1 cellular context compared by ENCODE assay signal in the genomic region with DNA sequence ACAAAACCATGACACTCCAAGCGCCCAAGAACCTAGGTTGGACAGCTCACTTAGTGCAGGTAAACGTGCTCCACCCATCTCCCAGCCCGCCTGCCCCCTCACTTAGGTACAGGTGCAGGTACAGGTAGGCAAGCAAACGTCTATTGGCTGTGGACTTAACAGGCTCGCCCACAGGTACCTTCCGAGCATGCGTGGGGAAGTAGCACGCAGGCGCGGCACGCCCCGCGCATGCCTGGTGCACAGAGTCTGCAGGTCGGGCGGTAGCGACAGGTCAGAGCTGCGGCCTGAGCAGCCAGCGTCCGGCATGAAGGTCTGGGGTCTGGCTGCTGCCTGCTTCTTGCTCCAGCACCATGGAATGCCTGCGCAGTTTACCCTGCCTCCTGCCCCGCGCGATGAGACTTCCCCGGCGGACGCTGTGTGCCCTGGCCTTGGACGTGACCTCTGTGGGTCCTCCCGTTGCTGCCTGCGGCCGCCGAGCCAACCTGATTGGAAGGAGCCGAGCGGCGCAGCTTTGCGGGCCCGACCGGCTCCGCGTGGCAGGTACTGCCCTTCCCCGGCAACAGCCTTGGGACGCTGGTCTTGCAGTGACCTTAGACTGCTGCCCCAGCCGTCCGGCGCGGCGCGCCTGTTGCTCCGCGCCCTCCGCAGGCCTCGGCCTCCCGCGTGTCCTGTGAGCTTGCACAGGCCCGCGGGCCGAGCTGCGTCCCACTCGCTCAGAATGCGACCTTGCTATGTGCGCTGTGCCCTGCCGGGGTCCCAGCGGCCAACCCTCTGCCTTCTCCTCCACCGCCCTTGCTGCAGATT.
TF ChIP-seq lines count a peak whose summit lies in the region.

A gene with protein sequence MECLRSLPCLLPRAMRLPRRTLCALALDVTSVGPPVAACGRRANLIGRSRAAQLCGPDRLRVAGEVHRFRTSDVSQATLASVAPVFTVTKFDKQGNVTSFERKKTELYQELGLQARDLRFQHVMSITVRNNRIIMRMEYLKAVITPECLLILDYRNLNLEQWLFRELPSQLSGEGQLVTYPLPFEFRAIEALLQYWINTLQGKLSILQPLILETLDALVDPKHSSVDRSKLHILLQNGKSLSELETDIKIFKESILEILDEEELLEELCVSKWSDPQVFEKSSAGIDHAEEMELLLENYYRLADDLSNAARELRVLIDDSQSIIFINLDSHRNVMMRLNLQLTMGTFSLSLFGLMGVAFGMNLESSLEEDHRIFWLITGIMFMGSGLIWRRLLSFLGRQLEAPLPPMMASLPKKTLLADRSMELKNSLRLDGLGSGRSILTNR (plus strand): TSS at position 240 of the 804 bp plus-strand sequence. CDS start 111 bp downstream, at position 351.

TF ChIP-seq in K562, 482 proteins besides CTCF, POLR2A, EP300 and RAD21 (continued from another document):
- TF ChIP-seq, protein P1, sequence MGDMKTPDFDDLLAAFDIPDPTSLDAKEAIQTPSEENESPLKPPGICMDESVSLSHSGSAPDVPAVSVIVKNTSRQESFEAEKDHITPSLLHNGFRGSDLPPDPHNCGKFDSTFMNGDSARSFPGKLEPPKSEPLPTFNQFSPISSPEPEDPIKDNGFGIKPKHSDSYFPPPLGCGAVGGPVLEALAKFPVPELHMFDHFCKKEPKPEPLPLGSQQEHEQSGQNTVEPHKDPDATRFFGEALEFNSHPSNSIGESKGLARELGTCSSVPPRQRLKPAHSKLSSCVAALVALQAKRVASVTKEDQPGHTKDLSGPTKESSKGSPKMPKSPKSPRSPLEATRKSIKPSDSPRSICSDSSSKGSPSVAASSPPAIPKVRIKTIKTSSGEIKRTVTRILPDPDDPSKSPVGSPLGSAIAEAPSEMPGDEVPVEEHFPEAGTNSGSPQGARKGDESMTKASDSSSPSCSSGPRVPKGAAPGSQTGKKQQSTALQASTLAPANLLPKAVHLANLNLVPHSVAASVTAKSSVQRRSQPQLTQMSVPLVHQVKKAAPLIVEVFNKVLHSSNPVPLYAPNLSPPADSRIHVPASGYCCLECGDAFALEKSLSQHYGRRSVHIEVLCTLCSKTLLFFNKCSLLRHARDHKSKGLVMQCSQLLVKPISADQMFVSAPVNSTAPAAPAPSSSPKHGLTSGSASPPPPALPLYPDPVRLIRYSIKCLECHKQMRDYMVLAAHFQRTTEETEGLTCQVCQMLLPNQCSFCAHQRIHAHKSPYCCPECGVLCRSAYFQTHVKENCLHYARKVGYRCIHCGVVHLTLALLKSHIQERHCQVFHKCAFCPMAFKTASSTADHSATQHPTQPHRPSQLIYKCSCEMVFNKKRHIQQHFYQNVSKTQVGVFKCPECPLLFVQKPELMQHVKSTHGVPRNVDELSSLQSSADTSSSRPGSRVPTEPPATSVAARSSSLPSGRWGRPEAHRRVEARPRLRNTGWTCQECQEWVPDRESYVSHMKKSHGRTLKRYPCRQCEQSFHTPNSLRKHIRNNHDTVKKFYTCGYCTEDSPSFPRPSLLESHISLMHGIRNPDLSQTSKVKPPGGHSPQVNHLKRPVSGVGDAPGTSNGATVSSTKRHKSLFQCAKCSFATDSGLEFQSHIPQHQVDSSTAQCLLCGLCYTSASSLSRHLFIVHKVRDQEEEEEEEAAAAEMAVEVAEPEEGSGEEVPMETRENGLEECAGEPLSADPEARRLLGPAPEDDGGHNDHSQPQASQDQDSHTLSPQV (IDR thresholded peaks at IDR 0.05) = no peak
- TF ChIP-seq CBFB (CRISPR knock-in tag; IDR thresholded peaks at IDR 0.05) (no peak), C11orf30 (IDR thresholded peaks at IDR 0.05; ENCODE audit: low read depth) (peak; percentile 34; the same call in 1 of the 2 replicates), IRF2 (CRISPR knock-in tag; IDR thresholded peaks at IDR 0.05) (no peak), MAFG (tag; conservative IDR thresholded peaks at IDR 0.05) (no peak), NONO (IDR thresholded peaks at IDR 0.05; ENCODE audit: low read depth in 2 of 2, low read length in 1 of 2) (no peak), MTA2 (IDR thresholded peaks at IDR 0.05; ENCODE audit: low read depth) (no peak), YY1 (IDR thresholded peaks at IDR 0.05; ENCODE audit: borderline replicate concordance in 1 of 3, control insufficient read depth in 1 of 3, extremely low read depth in 1 of 3, insufficient read depth in 3 of 3, insufficient read length in 1 of 3, insufficient replicate concordance in 2 of 3, low read depth in 1 of 3, low read length in 2 of 3) (peak in 2 of 3 experiments; percentile 14 to 57), SREBF2 (CRISPR knock-in tag; IDR thresholded peaks at IDR 0.05) (no peak), STAT5A (IDR thresholded peaks at IDR 0.05; ENCODE audit: borderline replicate concordance, low read length) (no peak), SRSF7 (optimal IDR thresholded peaks at IDR 0.05; ENCODE audit: low read depth, low read length) (no peak), BMI1 (IDR thresholded peaks at IDR 0.05; ENCODE audit: low read length) (no peak), LEF1 (IDR thresholded peaks at IDR 0.05) (no peak), ZNF589 (CRISPR knock-in tag; IDR thresholded peaks at IDR 0.05; ENCODE audit: low read depth) (no peak), SETDB1 (IDR thresholded peaks at IDR 0.05; ENCODE audit: low read length) (no peak), HIVEP1 (CRISPR knock-in tag; IDR thresholded peaks at IDR 0.05) (no peak), HDAC1 (IDR thresholded peaks at IDR 0.05) (peak in 1 of 2 experiments; percentile 82; a peak in 2 of 4 replicates), ZEB2 (IDR thresholded peaks at IDR 0.05) (peak; percentile 87), NFIX (CRISPR knock-in tag; IDR thresholded peaks at IDR 0.05; ENCODE audit: low read depth) (no peak), MTF1 (CRISPR knock-in tag; IDR thresholded peaks at IDR 0.05; ENCODE audit: borderline replicate concordance) (no peak), ZNF79 (CRISPR knock-in tag; IDR thresholded peaks at IDR 0.05; ENCODE audit: low read depth) (no peak), TAF7 (tag; IDR thresholded peaks at IDR 0.05) (peak; percentile 33; the same call in 1 of the 2 replicates), OTX1 (CRISPR knock-in tag; IDR thresholded peaks at IDR 0.05) (no peak), DMBX1 (CRISPR knock-in tag; IDR thresholded peaks at IDR 0.05; ENCODE audit: borderline replicate concordance) (no peak), FOXK2 (conservative IDR thresholded peaks at IDR 0.05 in 1 of 2, IDR thresholded peaks at IDR 0.05 in 1 of 2; ENCODE audit: low read depth in 2 of 2) (0 out of 4 replicates have a peak, but pooled peaks of 1 of the 2 experiments have one; percentile 24), SRSF1 (IDR thresholded peaks at IDR 0.05; ENCODE audit: low read depth, low read length) (no peak), RHOXF2B (CRISPR knock-in tag; conservative IDR thresholded peaks at IDR 0.05) (no peak), BACH1 (tag; IDR thresholded peaks at IDR 0.05) (no peak), ZBTB1 (CRISPR knock-in tag; IDR thresholded peaks at IDR 0.05; ENCODE audit: borderline replicate concordance, low read depth) (0 out of 2 replicates have a peak, but pooled peaks have one; percentile 67), ILF3 (IDR thresholded peaks at IDR 0.05; ENCODE audit: borderline replicate concordance) (no peak), MXI1 (IDR thresholded peaks at IDR 0.05; ENCODE audit: low read depth, low read length) (no peak), FOXJ3 (CRISPR knock-in tag; IDR thresholded peaks at IDR 0.05) (no peak), POLR3G (IDR thresholded peaks at IDR 0.05; ENCODE audit: extremely low read depth, insufficient read length, insufficient replicate concordance) (no peak), BRF1 (IDR thresholded peaks at IDR 0.05; ENCODE audit: borderline replicate concordance, extremely low read depth, insufficient read length) (no peak), SUPT5H (IDR thresholded peaks at IDR 0.05) (peak; percentile 94), RBM15 (IDR thresholded peaks at IDR 0.05; ENCODE audit: insufficient read depth, low read length) (no peak)
- TF ChIP-seq, protein P2, sequence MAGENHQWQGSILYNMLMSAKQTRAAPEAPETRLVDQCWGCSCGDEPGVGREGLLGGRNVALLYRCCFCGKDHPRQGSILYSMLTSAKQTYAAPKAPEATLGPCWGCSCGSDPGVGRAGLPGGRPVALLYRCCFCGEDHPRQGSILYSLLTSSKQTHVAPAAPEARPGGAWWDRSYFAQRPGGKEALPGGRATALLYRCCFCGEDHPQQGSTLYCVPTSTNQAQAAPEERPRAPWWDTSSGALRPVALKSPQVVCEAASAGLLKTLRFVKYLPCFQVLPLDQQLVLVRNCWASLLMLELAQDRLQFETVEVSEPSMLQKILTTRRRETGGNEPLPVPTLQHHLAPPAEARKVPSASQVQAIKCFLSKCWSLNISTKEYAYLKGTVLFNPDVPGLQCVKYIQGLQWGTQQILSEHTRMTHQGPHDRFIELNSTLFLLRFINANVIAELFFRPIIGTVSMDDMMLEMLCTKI (IDR thresholded peaks at IDR 0.05; ENCODE audit: partially characterized antibody) = no peak
- TF ChIP-seq, protein P3, sequence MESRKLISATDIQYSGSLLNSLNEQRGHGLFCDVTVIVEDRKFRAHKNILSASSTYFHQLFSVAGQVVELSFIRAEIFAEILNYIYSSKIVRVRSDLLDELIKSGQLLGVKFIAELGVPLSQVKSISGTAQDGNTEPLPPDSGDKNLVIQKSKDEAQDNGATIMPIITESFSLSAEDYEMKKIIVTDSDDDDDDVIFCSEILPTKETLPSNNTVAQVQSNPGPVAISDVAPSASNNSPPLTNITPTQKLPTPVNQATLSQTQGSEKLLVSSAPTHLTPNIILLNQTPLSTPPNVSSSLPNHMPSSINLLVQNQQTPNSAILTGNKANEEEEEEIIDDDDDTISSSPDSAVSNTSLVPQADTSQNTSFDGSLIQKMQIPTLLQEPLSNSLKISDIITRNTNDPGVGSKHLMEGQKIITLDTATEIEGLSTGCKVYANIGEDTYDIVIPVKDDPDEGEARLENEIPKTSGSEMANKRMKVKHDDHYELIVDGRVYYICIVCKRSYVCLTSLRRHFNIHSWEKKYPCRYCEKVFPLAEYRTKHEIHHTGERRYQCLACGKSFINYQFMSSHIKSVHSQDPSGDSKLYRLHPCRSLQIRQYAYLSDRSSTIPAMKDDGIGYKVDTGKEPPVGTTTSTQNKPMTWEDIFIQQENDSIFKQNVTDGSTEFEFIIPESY (CRISPR knock-in tag; IDR thresholded peaks at IDR 0.05) = peak; percentile 61; the same call in 1 of the 2 replicates
- TF ChIP-seq, protein P4, sequence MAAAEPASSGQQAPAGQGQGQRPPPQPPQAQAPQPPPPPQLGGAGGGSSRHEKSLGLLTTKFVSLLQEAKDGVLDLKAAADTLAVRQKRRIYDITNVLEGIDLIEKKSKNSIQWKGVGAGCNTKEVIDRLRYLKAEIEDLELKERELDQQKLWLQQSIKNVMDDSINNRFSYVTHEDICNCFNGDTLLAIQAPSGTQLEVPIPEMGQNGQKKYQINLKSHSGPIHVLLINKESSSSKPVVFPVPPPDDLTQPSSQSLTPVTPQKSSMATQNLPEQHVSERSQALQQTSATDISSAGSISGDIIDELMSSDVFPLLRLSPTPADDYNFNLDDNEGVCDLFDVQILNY (CRISPR knock-in tag; IDR thresholded peaks at IDR 0.05) = no peak; the same call in 1 of the 2 replicates
- TF ChIP-seq, protein P5, sequence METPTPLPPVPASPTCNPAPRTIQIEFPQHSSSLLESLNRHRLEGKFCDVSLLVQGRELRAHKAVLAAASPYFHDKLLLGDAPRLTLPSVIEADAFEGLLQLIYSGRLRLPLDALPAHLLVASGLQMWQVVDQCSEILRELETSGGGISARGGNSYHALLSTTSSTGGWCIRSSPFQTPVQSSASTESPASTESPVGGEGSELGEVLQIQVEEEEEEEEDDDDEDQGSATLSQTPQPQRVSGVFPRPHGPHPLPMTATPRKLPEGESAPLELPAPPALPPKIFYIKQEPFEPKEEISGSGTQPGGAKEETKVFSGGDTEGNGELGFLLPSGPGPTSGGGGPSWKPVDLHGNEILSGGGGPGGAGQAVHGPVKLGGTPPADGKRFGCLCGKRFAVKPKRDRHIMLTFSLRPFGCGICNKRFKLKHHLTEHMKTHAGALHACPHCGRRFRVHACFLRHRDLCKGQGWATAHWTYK (CRISPR knock-in tag; IDR thresholded peaks at IDR 0.05) = no peak
- TF ChIP-seq, protein P6, sequence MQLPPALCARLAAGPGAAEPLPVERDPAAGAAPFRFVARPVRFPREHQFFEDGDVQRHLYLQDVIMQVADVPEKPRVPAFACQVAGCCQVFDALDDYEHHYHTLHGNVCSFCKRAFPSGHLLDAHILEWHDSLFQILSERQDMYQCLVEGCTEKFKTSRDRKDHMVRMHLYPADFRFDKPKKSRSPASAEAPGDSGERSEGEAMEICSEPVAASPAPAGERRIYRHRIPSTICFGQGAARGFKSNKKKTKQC (CRISPR knock-in tag; IDR thresholded peaks at IDR 0.05) = peak; percentile 49; the same call in 1 of the 2 replicates
- TF ChIP-seq, protein P7, sequence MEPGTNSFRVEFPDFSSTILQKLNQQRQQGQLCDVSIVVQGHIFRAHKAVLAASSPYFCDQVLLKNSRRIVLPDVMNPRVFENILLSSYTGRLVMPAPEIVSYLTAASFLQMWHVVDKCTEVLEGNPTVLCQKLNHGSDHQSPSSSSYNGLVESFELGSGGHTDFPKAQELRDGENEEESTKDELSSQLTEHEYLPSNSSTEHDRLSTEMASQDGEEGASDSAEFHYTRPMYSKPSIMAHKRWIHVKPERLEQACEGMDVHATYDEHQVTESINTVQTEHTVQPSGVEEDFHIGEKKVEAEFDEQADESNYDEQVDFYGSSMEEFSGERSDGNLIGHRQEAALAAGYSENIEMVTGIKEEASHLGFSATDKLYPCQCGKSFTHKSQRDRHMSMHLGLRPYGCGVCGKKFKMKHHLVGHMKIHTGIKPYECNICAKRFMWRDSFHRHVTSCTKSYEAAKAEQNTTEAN (CRISPR knock-in tag; IDR thresholded peaks at IDR 0.05) = no peak
